ENCODE assay signal across 10 cellular contexts in the genomic region with DNA sequence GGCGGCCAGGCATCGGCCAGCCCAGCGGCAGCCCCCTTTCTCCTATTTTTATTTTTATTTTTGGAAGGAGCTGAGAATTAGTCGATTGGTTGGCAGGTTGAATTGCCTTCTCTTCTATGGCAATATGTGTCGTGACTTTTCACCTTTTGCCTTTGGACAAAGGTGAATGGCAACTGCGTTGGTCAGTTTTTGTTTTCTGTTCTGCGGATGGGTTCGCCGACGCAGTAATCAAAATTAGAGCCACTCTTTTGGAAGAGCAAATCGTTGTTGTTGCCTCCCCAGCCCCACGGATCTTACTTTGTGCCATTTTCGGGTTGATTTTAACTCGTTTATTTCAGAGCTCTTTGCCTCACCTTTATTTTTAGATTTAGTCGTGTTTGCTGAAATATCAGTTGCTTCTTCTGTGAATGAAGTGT. TPM values are rescaled to one million over a fixed set of nuclear protein-coding genes. Genes with fewer than 3 reads are reported as not detected.
DNase-seq lines count a peak whose midpoint lies in the region; ATAC-seq and TF ChIP-seq lines count a peak whose summit lies in the region.
"Had no signal": no experiment of that assay in that cellular context is flagged by ENCODE, and none has a peak within 500 bp of the region (broad histone marks: within the 10 kb centered on the region; RNA-seq: fewer than 3 reads in every experiment).

No MANE protein-coding gene starts in this region.

- peaks cover 60% of the 10 kb centered on the region for H3K27me3 Mint-ChIP-seq in stimulated activated memory B cell treated with anti-CD40 and anti-IgM and Interleukin-4, amounts not matched to agents 10 μg/mL and 1 μg/mL and 100 μg/mL, for 72 hours

- H3K27ac ChIP-seq in left lung = peak overlapping the region; percentile 63 to 89
- H3K27ac ChIP-seq: PC-9 had no signal

- H3K27ac Mint-ChIP-seq in stimulated activated memory B cell treated with anti-CD40 and anti-IgM and Interleukin-4, amounts not matched to agents 10 μg/mL and 1 μg/mL and 100 μg/mL, for 72 hours = no peak overlapping the region

- TF ChIP-seq CTCF in left lung (IDR thresholded peaks at IDR 0.05) = no peak

- H3K4me1 ChIP-seq in adipocyte (ENCODE audit: control insufficient read depth, insufficient read depth, low read length) = peaks cover 3% of the 10 kb centered on the region
- H3K4me1 ChIP-seq in left lung = peaks cover 10 to 26% of the 10 kb centered on the region in 2 donors

- ATAC-seq in left lung = no peak
- no peak for ATAC-seq in stimulated activated memory B cell treated with anti-CD40 and anti-IgM and Interleukin-4, amounts not matched to agents 10 μg/mL and 1 μg/mL and 100 μg/mL, for 72 hours
- ATAC-seq: sciatic nerve had no signal

- H3K36me3 ChIP-seq in adipocyte (ENCODE audit: control insufficient read depth, insufficient read depth, low read length, severe bottlenecking) = no peaks in the 10 kb centered on the region
- no peaks in the 10 kb centered on the region for H3K36me3 ChIP-seq in left lung

- H3K27me3 ChIP-seq in adipocyte (replicated peaks; ENCODE audit: control insufficient read depth, insufficient read depth, low read length) (peaks cover 73% of the 10 kb centered on the region), left lung (peaks cover 7 to 83% of the 10 kb centered on the region in 2 donors)

- H3K9me3 Mint-ChIP-seq in stimulated activated memory B cell treated with anti-CD40 and anti-IgM and Interleukin-4, amounts not matched to agents 10 μg/mL and 1 μg/mL and 100 μg/mL, for 72 hours = no peaks in the 10 kb centered on the region

- no peak overlapping the region for H3K9ac ChIP-seq in adipocyte (ENCODE audit: low read length)

- peaks cover 33% of the 10 kb centered on the region for H3K4me1 Mint-ChIP-seq in stimulated activated memory B cell treated with anti-CD40 and anti-IgM and Interleukin-4, amounts not matched to agents 10 μg/mL and 1 μg/mL and 100 μg/mL, for 72 hours

- no peaks in the 10 kb centered on the region for H3K36me3 Mint-ChIP-seq in stimulated activated memory B cell treated with anti-CD40 and anti-IgM and Interleukin-4, amounts not matched to agents 10 μg/mL and 1 μg/mL and 100 μg/mL, for 72 hours

- H3K9me3 ChIP-seq in adipocyte (ENCODE audit: control insufficient read depth, low read length) (no peaks in the 10 kb centered on the region), left lung (no peaks in the 10 kb centered on the region)

- peak overlapping the region; percentile 33 for H3K4me3 ChIP-seq in adipocyte (ENCODE audit: low read length)
- peak overlapping the region; percentile 60 to 67 for H3K4me3 ChIP-seq in left lung
- H3K4me3 ChIP-seq: PC-9 had no signal

- DNase-seq in NCI-H82 (lab: John Stamatoyannopoulos, UW) (peak; percentile 23), NCI-H82 treated with DMSO at 0.1 percent for 48 hours (lab: John Stamatoyannopoulos, UW; ENCODE audit: unreplicated experiment) (no peak), adipocyte (ENCODE audit: low read depth) (no peak), left lung (no peak), iPS-NIHi11 (ENCODE audit: low spot score) (no peak), retina (no peak)
- DNase-seq in activated CD4-positive, alpha-beta T cell treated with anti-CD3 and anti-CD28 coated beads, Interleukin-2, amount 50 U/mL, for 4 hours = no peak
- DNase-seq: PC-9 had no signal

- intact Hi-C loops in left lung (cut with DNase I) = no loop called here

- H3K4me3 Mint-ChIP-seq in stimulated activated memory B cell treated with anti-CD40 and anti-IgM and Interleukin-4, amounts not matched to agents 10 μg/mL and 1 μg/mL and 100 μg/mL, for 72 hours = peak overlapping the region; percentile 34

RNA-seq across cellular contexts. Expression of a gene that starts 1.5 kb away (rescaled TPM):
- 1 to 10 TPM; 8.0 to 9.9 TPM for total RNA-seq in left lung
- total RNA-seq: PC-9 had no signal
